ENCODE assay signal across 1 cellular context in the genomic region with DNA sequence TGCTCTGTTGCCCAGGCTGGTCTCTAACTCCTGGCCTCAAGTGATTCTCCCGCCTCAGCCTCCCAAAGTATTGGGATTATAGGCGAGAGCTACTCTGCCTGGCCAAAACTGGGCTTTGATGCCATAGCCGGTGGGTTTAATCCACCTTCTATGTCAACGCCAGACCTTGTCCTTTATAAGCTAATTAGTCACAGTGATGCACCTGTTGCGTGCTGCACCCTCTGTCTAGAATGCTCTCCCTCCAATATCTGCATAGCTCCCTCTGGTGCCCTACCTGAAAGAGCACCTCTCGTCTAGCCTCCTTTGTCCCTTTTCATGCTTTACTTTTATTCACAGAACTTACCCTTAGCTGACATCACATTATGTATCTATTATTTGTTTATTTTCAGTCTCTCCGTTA.
TF ChIP-seq lines count a peak whose summit lies in the region.

No MANE protein-coding gene starts in this region.

TF ChIP-seq in IMR-90, 13 proteins besides CTCF, POLR2A, EP300 and RAD21:
- TF ChIP-seq, protein P1, sequence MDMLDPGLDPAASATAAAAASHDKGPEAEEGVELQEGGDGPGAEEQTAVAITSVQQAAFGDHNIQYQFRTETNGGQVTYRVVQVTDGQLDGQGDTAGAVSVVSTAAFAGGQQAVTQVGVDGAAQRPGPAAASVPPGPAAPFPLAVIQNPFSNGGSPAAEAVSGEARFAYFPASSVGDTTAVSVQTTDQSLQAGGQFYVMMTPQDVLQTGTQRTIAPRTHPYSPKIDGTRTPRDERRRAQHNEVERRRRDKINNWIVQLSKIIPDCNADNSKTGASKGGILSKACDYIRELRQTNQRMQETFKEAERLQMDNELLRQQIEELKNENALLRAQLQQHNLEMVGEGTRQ (IDR thresholded peaks at IDR 0.05; ENCODE audit: low read depth, low read length) = no peak
- TF ChIP-seq CHD1 (IDR thresholded peaks at IDR 0.05; ENCODE audit: low read depth, low read length) (no peak), SMC3 (IDR thresholded peaks at IDR 0.05; ENCODE audit: low read depth, low read length) (no peak), MAFK (IDR thresholded peaks at IDR 0.05; ENCODE audit: low read depth, low read length) (no peak)
